In the genomic region with DNA sequence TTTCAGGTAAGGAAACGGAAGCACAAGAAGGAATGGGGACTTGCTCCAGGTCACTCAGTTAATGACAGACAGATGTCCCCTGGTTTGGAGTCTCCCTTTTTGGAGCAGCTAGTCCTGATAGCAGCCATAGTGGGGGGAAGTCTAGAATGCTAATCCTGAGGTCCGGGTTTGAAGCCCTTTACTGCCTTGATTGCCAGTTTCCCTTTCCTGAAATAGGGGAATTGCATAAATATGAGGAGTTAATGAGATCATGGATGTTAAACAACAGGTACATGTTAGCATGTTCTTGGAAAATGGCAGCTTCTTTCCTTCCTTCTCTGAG, we compare ENCODE assay signal across 8 cellular contexts. TPM values are rescaled to one million over a fixed set of nuclear protein-coding genes. Genes with fewer than 3 reads are reported as not detected.
DNase-seq lines count a peak whose midpoint lies in the region; FAIRE-seq and TF ChIP-seq lines count a peak whose summit lies in the region.

No MANE protein-coding gene starts in this region.

- H3K36me3 ChIP-seq in keratinocyte (ENCODE audit: control insufficient read depth in 2 of 2, extremely low read depth in 1 of 2, insufficient read depth in 2 of 2, low read length in 2 of 2) (peaks cover 6 to 9% of the 10 kb centered on the region in 2 experiments), suprapubic skin (peaks cover 6% of the 10 kb centered on the region)

- H3K4me1 ChIP-seq in keratinocyte (ENCODE audit: control insufficient read depth, extremely low read depth, insufficient read depth, low read length), result peaks cover 16% of the 10 kb centered on the region
- peaks cover 27% of the 10 kb centered on the region for H3K4me1 ChIP-seq in suprapubic skin

- peak overlapping the region; percentile 92 for H2AFZ ChIP-seq in keratinocyte (ENCODE audit: control insufficient read depth, low read length)

- no peak for TF ChIP-seq EP300 in suprapubic skin (IDR thresholded peaks at IDR 0.05)

- H3K79me2 ChIP-seq in keratinocyte (ENCODE audit: control insufficient read depth, insufficient read depth, low read length), result peaks cover 17% of the 10 kb centered on the region

- peak overlapping the region; percentile 82 for H3K9ac ChIP-seq in keratinocyte (ENCODE audit: control insufficient read depth, extremely low read depth, insufficient read depth, low read length)

- 9% methylated on average over 2 of the region's 2 CpGs for WGBS in suprapubic skin

- H3K36me3 Mint-ChIP-seq in activated naive CD8-positive, alpha-beta T cell treated with anti-CD3 and anti-CD28 coated beads for 36 hours, result peaks cover 15% of the 10 kb centered on the region

- H3K27ac ChIP-seq in keratinocyte (ENCODE audit: control insufficient read depth, insufficient read depth, low read length) (peak overlapping the region; percentile 90), suprapubic skin (peak overlapping the region; percentile 92)

- no peaks in the 10 kb centered on the region for H3K9me3 Mint-ChIP-seq in activated naive CD8-positive, alpha-beta T cell treated with anti-CD3 and anti-CD28 coated beads for 36 hours

- peak; percentile 7 for DNase-seq in NOMO-1 treated with DMSO at 0.1 percent for 48 hours (lab: John Stamatoyannopoulos, UW; ENCODE audit: unreplicated experiment)
- no peak for DNase-seq in NOMO-1 treated with dmso at 0.1 percent for 144 hours (lab: John Stamatoyannopoulos, UW; ENCODE audit: unreplicated experiment)
- no peak for DNase-seq in activated naive CD8-positive, alpha-beta T cell treated with anti-CD3 and anti-CD28 coated beads for 36 hours
- DNase-seq in keratinocyte (ENCODE audit: low read depth, low spot score), result no peak
- DNase-seq in suprapubic skin (ENCODE audit: low spot score in 2 of 2), result no peak
- DNase-seq in foreskin melanocyte, result no peak
- no peak for DNase-seq in DMS114 treated with DMSO at 0.1 percent for 48 hours (lab: John Stamatoyannopoulos, UW; ENCODE audit: unreplicated experiment)
- no peak for DNase-seq in NCI-H1048 (lab: John Stamatoyannopoulos, UW)

- H3K27me3 Mint-ChIP-seq in activated naive CD8-positive, alpha-beta T cell treated with anti-CD3 and anti-CD28 coated beads for 36 hours, result no peaks in the 10 kb centered on the region

- no peak for TF ChIP-seq POLR2A in suprapubic skin (IDR thresholded peaks at IDR 0.05)

- dilution Hi-C loops in keratinocyte (cut with MboI; ENCODE audit: extremely low pct_ligation_motif_present, low sequenced_read_pairs), result no loop called here

- H3K27me3 ChIP-seq in keratinocyte (ENCODE audit: control insufficient read depth, extremely low read depth, insufficient read depth, low read length) (no peaks in the 10 kb centered on the region), suprapubic skin (no peaks in the 10 kb centered on the region)

- H3K4me1 Mint-ChIP-seq in activated naive CD8-positive, alpha-beta T cell treated with anti-CD3 and anti-CD28 coated beads for 36 hours, result peaks cover 21% of the 10 kb centered on the region

- no peaks in the 10 kb centered on the region for H3K9me1 ChIP-seq in keratinocyte (ENCODE audit: control insufficient read depth, extremely low read depth, insufficient read depth, low read length)

- H3K9me3 ChIP-seq in keratinocyte (ENCODE audit: control insufficient read depth, low read depth, low read length) (no peaks in the 10 kb centered on the region), suprapubic skin (no peaks in the 10 kb centered on the region)

- peak overlapping the region; percentile 94 for H3K27ac Mint-ChIP-seq in activated naive CD8-positive, alpha-beta T cell treated with anti-CD3 and anti-CD28 coated beads for 36 hours

- peak overlapping the region; percentile 96 for H3K4me3 Mint-ChIP-seq in activated naive CD8-positive, alpha-beta T cell treated with anti-CD3 and anti-CD28 coated beads for 36 hours

- no peak for FAIRE-seq in keratinocyte (lab: Jason Lieb, UNC)

- TF ChIP-seq CTCF in keratinocyte (optimal IDR thresholded peaks at IDR 0.05 in 1 of 3, IDR thresholded peaks at IDR 0.05 in 1 of 3, conservative IDR thresholded peaks at IDR 0.05 in 1 of 3; ENCODE audit: extremely low read depth in 1 of 3, insufficient read depth in 2 of 3, low read length in 3 of 3) (no peak), suprapubic skin (IDR thresholded peaks at IDR 0.05) (no peak)

- H4K20me1 ChIP-seq in keratinocyte (ENCODE audit: control insufficient read depth, extremely low read depth, insufficient read depth, low read length), result no peaks in the 10 kb centered on the region

- peak overlapping the region; percentile 80 to 90 (median 84) for H3K4me3 ChIP-seq in keratinocyte (ENCODE audit: control insufficient read depth in 2 of 3, extremely low read depth in 1 of 3, insufficient read depth in 2 of 3, low read depth in 1 of 3, low read length in 3 of 3)
- peak overlapping the region; percentile 88 for H3K4me3 ChIP-seq in suprapubic skin

- peak overlapping the region; percentile 95 for H3K4me2 ChIP-seq in keratinocyte (ENCODE audit: control insufficient read depth, extremely low read depth, insufficient read depth, low read depth, low read length)

RNA-seq across cellular contexts. Expression of a gene that starts 0.3 kb away (rescaled TPM):
- total RNA-seq in activated naive CD8-positive, alpha-beta T cell treated with anti-CD3 and anti-CD28 coated beads for 36 hours, result 10 to 100 TPM; 30.1 to 31.4 TPM
- polyA plus RNA-seq in keratinocyte, result 15.1 to 24.9 TPM (median 20.0 TPM) in 3 replicates
- polyA plus RNA-seq in keratinocyte (2011; ENCODE audit: low read depth), result 7.4 TPM
- 20.5 and 23.4 TPM in 2 replicates for polyA plus RNA-seq in keratinocyte (2011; cell fraction: cytosol; rRNA removed)
- 34.4 and 40.9 TPM in 2 replicates for polyA plus RNA-seq in keratinocyte (2011; cell fraction: nucleus; rRNA removed)
- 17.3 and 26.4 TPM in 2 replicates for polyA plus RNA-seq in keratinocyte (2012; ENCODE audit: low replicate concordance)
- polyA minus RNA-seq in keratinocyte, result 32.5 to 94.6 TPM (median 34.1 TPM) in 3 replicates
- 23.2 TPM for polyA minus RNA-seq in keratinocyte (2011; cell fraction: cytosol; rRNA and poly(A)+ RNA removed)
- polyA minus RNA-seq in keratinocyte (2011; cell fraction: nucleus; rRNA and poly(A)+ RNA removed), result 15.3 and 32.3 TPM in 2 replicates
- total RNA-seq in suprapubic skin, result 10 to 100 TPM; 13.6 to 38.5 (median 29.4) TPM

RNA-seq across cellular contexts. Expression of a gene that starts 46.5 kb away (rescaled TPM):
- 10 to 100 TPM; 38.8 to 43.6 TPM for total RNA-seq in activated naive CD8-positive, alpha-beta T cell treated with anti-CD3 and anti-CD28 coated beads for 36 hours
- polyA plus RNA-seq in keratinocyte, result 118 to 151 TPM (median 145 TPM) in 3 replicates
- 35.8 TPM for polyA plus RNA-seq in keratinocyte (2011; ENCODE audit: low read depth)
- polyA plus RNA-seq in keratinocyte (2011; cell fraction: cytosol; rRNA removed), result 82.7 and 125 TPM in 2 replicates
- polyA plus RNA-seq in keratinocyte (2011; cell fraction: nucleus; rRNA removed), result 184 and 222 TPM in 2 replicates
- polyA plus RNA-seq in keratinocyte (2012; ENCODE audit: low replicate concordance), result 67.3 and 95.2 TPM in 2 replicates
- 152 to 382 TPM (median 316 TPM) in 3 replicates for polyA minus RNA-seq in keratinocyte
- 157 TPM for polyA minus RNA-seq in keratinocyte (2011; cell fraction: cytosol; rRNA and poly(A)+ RNA removed)
- 168 and 227 TPM in 2 replicates for polyA minus RNA-seq in keratinocyte (2011; cell fraction: nucleus; rRNA and poly(A)+ RNA removed)
- 100 to 1,000 TPM in 3 of 4 donors, 10 to 100 TPM in 1; 94.1 to 128 (median 113) TPM for total RNA-seq in suprapubic skin
